Comparison of ENCODE assay signal across 27 cellular contexts in genomic region chr1:157151068-157151467, GRCh38. TPM values are rescaled to one million over a fixed set of nuclear protein-coding genes. Genes with fewer than 3 reads are reported as not detected.
"Had no signal": no experiment of that assay in that cellular context is flagged by ENCODE, and none has a peak within 500 bp of the region (broad histone marks: within the 10 kb centered on the region; RNA-seq: fewer than 3 reads in every experiment).

No MANE protein-coding gene starts in this region.

- H3K4me2 ChIP-seq: smooth muscle cell had no signal

- DNase-seq: activated CD4-positive, alpha-beta T cell treated with anti-CD3 and anti-CD28 coated beads for 1 hour; activated naive CD4-positive, alpha-beta T cell treated with Interleukin-2 at 50 U/mL for 16 hours; activated T-cell treated with anti-CD3 and anti-CD28 coated beads, Interleukin-2, amount 50 U/mL, for 1 hour; anterior cingulate cortex; body of pancreas; caudate nucleus; dermis blood vessel endothelial cell; effector memory CD8-positive, alpha-beta T cell; glutamatergic neuron; hippocampal formation; left ventricle myocardium inferior; midbrain; natural killer cell; retina; sigmoid colon; stimulated activated CD4-positive, alpha-beta T cell treated with anti-CD3 and anti-CD28 coated beads, Interleukin-15, amount 100 ng/mL, for 24 hours; stimulated activated naive CD4-positive, alpha-beta T cell treated with Interleukin-2 at 50 U/mL for 16 hours had no signal

- H3K27me3 ChIP-seq: body of pancreas, vagina had no signal

- H3K36me3 Mint-ChIP-seq: natural killer cell, type B pancreatic cell had no signal

- H3K36me3 ChIP-seq: esophagus muscularis mucosa, left ventricle myocardium inferior, sigmoid colon, thoracic aorta, vagina had no signal

- H3K9me3 ChIP-seq: body of pancreas, esophagus muscularis mucosa, left ventricle myocardium inferior, sigmoid colon, thoracic aorta, vagina had no signal

- H3K27ac ChIP-seq: body of pancreas, esophagus muscularis mucosa, left ventricle myocardium inferior, sigmoid colon, thoracic aorta, vagina had no signal

- H3K27me3 Mint-ChIP-seq: progenitor cell of endocrine pancreas, type B pancreatic cell had no signal

- ATAC-seq: body of pancreas; effector memory CD8-positive, alpha-beta T cell; natural killer cell had no signal

- H3K9me3 Mint-ChIP-seq: effector memory CD8-positive, alpha-beta T cell; natural killer cell; type B pancreatic cell had no signal

- H3K4me3 Mint-ChIP-seq: effector memory CD8-positive, alpha-beta T cell; natural killer cell; type B pancreatic cell had no signal

- H3K4me3 ChIP-seq: body of pancreas, esophagus muscularis mucosa, left ventricle myocardium inferior, sigmoid colon, smooth muscle cell, thoracic aorta, vagina had no signal

- H3K27ac Mint-ChIP-seq: effector memory CD8-positive, alpha-beta T cell; natural killer cell; progenitor cell of endocrine pancreas had no signal

RNA-seq across cellular contexts. Expression of gene ETV3L, which starts 51.5 kb away (rescaled TPM):
- total RNA-seq: body of pancreas; dermis blood vessel endothelial cell; endothelial cell of umbilical vein; esophagus muscularis mucosa; left ventricle myocardium inferior; lung microvascular endothelial cell; natural killer cell; osteocyte; sigmoid colon; smooth muscle cell; T-helper 1 cell treated with Interleukin-12 subunit alpha and Interleukin-12 subunit beta and Interleukin-4 antibody, amounts not matched to agents 30 ng/mL and 1 ng/mL, for 36 hours; thoracic aorta; vagina had no signal
- polyA plus RNA-seq: endothelial cell of umbilical vein, smooth muscle cell had no signal
